In genomic region chr12:41545761-41546160, GRCh38 we compare ENCODE assay signal across 9 cellular contexts.
"Had no signal": no experiment of that assay in that cellular context is flagged by ENCODE, and none has a peak within 500 bp of the region (broad histone marks: within the 10 kb centered on the region; RNA-seq: fewer than 3 reads in every experiment).

No MANE protein-coding gene starts in this region.

- ATAC-seq: HCT116 had no signal

- H3K4me3 Mint-ChIP-seq: HFFc6, IgD-negative memory B cell had no signal

- FAIRE-seq: H54, HTR-8/SVneo had no signal

- H2AFZ ChIP-seq: GM23248 had no signal

- H3K9me3 ChIP-seq: HAP-1 had no signal

- H3K4me1 Mint-ChIP-seq: IgD-negative memory B cell had no signal

- H3K27ac ChIP-seq: GM23248 had no signal

- H3K9ac ChIP-seq: GM23248 had no signal

- H3K4me1 ChIP-seq: HAP-1 had no signal

- H3K36me3 Mint-ChIP-seq: IgD-negative memory B cell had no signal

- H3K9me3 Mint-ChIP-seq: HFFc6 had no signal

- H3K4me3 ChIP-seq: GM23248, HAP-1 had no signal

- H3K36me3 ChIP-seq: HAP-1 had no signal

- H3K27ac Mint-ChIP-seq: HFFc6, IgD-negative memory B cell had no signal

- DNase-seq: GM23248, GOT3, HFFc6, KBM-7 had no signal
